37 cellular contexts compared by ENCODE assay signal in genomic region chr17:30217054-30217453, GRCh38. TPM values are rescaled to one million over a fixed set of nuclear protein-coding genes. Genes with fewer than 3 reads are reported as not detected.
"Had no signal": no experiment of that assay in that cellular context is flagged by ENCODE, and none has a peak within 500 bp of the region (broad histone marks: within the 10 kb centered on the region; RNA-seq: fewer than 3 reads in every experiment).

No MANE protein-coding gene starts in this region.

- DNase-seq: Karpas-422, Kasumi-1, KG1, MG63, MM.1S, MV-4-11, NCI-H1048, NCI-H1092, NCI-H1092 treated with DMSO at 0.1 percent for 48 hours, NCI-H1105, NCI-H1105 treated with DMSO at 0.1 percent for 48 hours, NCI-H1417, NCI-H1417 treated with DMSO at 0.1 percent for 48 hours, NCI-H1436, NCI-H1436 treated with DMSO at 0.1 percent for 48 hours, NCI-H146, NCI-H1694, NCI-H1694 treated with DMSO at 0.1 percent for 48 hours, NCI-H187, NCI-H187 treated with DMSO at 0.1 percent for 48 hours, NCI-H1930, NCI-H2029, NCI-H2029 treated with DMSO at 0.1 percent for 48 hours, NCI-H2081, NCI-H2081 treated with DMSO at 0.1 percent for 48 hours, NCI-H2107, NCI-H2171, NCI-H2171 treated with DMSO at 0.1 percent for 48 hours, NCI-H2227 treated with DMSO at 0.1 percent for 48 hours, NCI-H226, NCI-H345, NCI-H446, NCI-H446 treated with DMSO at 0.1 percent for 48 hours had no signal

- H3K36me3 ChIP-seq: MG63 had no signal

- H3K4me3 ChIP-seq: MG63 had no signal

- H3K27me3 ChIP-seq: MG63 had no signal

- H3K9me3 ChIP-seq: MG63 had no signal

- H3K27ac ChIP-seq: KMS-11 had no signal

RNA-seq across cellular contexts. Expression of gene SLC6A4, which starts 18.4 kb away (rescaled TPM):
- total RNA-seq: LHCN-M2, MCF 10A, NCI-H460 had no signal
